Comparison of ENCODE assay signal across 9 cellular contexts in genomic region chr2:62801814-62802524, GRCh38.
DNase-seq lines count a peak whose midpoint lies in the region; ATAC-seq and TF ChIP-seq lines count a peak whose summit lies in the region.
"Had no signal": no experiment of that assay in that cellular context is flagged by ENCODE, and none has a peak within 500 bp of the region (broad histone marks: within the 10 kb centered on the region; RNA-seq: fewer than 3 reads in every experiment).

No MANE protein-coding gene starts in this region.

- ATAC-seq in activated naive CD8-positive, alpha-beta T cell treated with anti-CD3 and anti-CD28 coated beads, Interleukin-2, amount 10 ng/mL, durations not matched to agents 7 days and 5 days (ENCODE audit: low read depth) = peak; percentile 78
- ATAC-seq in naive thymus-derived CD8-positive, alpha-beta T cell = no peak
- ATAC-seq in GM19395 (IDR thresholded peaks at IDR 0.05; ENCODE audit: unreplicated experiment) = no peak

- TF ChIP-seq CTCF in GM12875 (IDR thresholded peaks at IDR 0.05; ENCODE audit: borderline replicate concordance, insufficient read depth, low read depth, low read length) = peak; percentile 28; the same call in 1 of the 2 replicates

- peak overlapping the region; percentile 72 for H3K4me3 Mint-ChIP-seq in activated naive CD8-positive, alpha-beta T cell treated with anti-CD3 and anti-CD28 coated beads, Interleukin-2, amount 10 ng/mL, durations not matched to agents 7 days and 5 days
- H3K4me3 Mint-ChIP-seq in naive thymus-derived CD8-positive, alpha-beta T cell = peak overlapping the region; percentile 19 to 63 (median 60)

- H3K36me3 Mint-ChIP-seq in activated naive CD8-positive, alpha-beta T cell treated with anti-CD3 and anti-CD28 coated beads, Interleukin-2, amount 10 ng/mL, durations not matched to agents 7 days and 5 days = peaks cover 3% of the 10 kb centered on the region
- H3K36me3 Mint-ChIP-seq in naive thymus-derived CD8-positive, alpha-beta T cell = peaks cover 0 to 19% (median 16%) of the 10 kb centered on the region in 3 donors

- POLR2A ChIA-PET in activated naive CD8-positive, alpha-beta T cell treated with anti-CD3 and anti-CD28 coated beads, Interleukin-2, amount 10 ng/mL, durations not matched to agents 7 days and 5 days (lab: Charles Lee) = no interaction called here
- POLR2A ChIA-PET in naive thymus-derived CD8-positive, alpha-beta T cell (lab: Charles Lee) = no interaction called here

- peaks cover 20% of the 10 kb centered on the region for H3K4me1 Mint-ChIP-seq in activated naive CD8-positive, alpha-beta T cell treated with anti-CD3 and anti-CD28 coated beads, Interleukin-2, amount 10 ng/mL, durations not matched to agents 7 days and 5 days
- H3K4me1 Mint-ChIP-seq in naive thymus-derived CD8-positive, alpha-beta T cell = peaks cover 9 to 29% (median 26%) of the 10 kb centered on the region in 4 donors

- peaks cover 4% of the 10 kb centered on the region for H3K9me3 Mint-ChIP-seq in activated naive CD8-positive, alpha-beta T cell treated with anti-CD3 and anti-CD28 coated beads, Interleukin-2, amount 10 ng/mL, durations not matched to agents 7 days and 5 days
- H3K9me3 Mint-ChIP-seq in naive thymus-derived CD8-positive, alpha-beta T cell = peaks cover 0 to 10% (median under 1%) of the 10 kb centered on the region in 9 donors

- no peak overlapping the region for H3K4me3 ChIP-seq in GM12875 (ENCODE audit: low read depth, low read length)
- no peak overlapping the region; the same call in 1 of the 2 replicates for H3K4me3 ChIP-seq in Jurkat, Clone E6-1 (ENCODE audit: low read length)
- H3K4me3 ChIP-seq: transverse colon had no signal

- no peaks in the 10 kb centered on the region for H3K27me3 Mint-ChIP-seq in activated naive CD8-positive, alpha-beta T cell treated with anti-CD3 and anti-CD28 coated beads, Interleukin-2, amount 10 ng/mL, durations not matched to agents 7 days and 5 days
- no peaks in the 10 kb centered on the region for H3K27me3 Mint-ChIP-seq in naive thymus-derived CD8-positive, alpha-beta T cell

- peak overlapping the region; percentile 64 for H3K27ac Mint-ChIP-seq in activated naive CD8-positive, alpha-beta T cell treated with anti-CD3 and anti-CD28 coated beads, Interleukin-2, amount 10 ng/mL, durations not matched to agents 7 days and 5 days
- H3K27ac Mint-ChIP-seq in naive thymus-derived CD8-positive, alpha-beta T cell = peak overlapping the region in 6 of 10 donors; percentile 2 to 65 (median 52)

- DNase-seq in Jurkat, Clone E6-1 (ENCODE audit: low read depth, low spot score) = peak; percentile 51
- DNase-seq in activated naive CD8-positive, alpha-beta T cell treated with anti-CD3 and anti-CD28 coated beads, Interleukin-2, amount 10 ng/mL, durations not matched to agents 7 days and 5 days = no peak
- no peak for DNase-seq in naive thymus-derived CD8-positive, alpha-beta T cell
- no peak for DNase-seq in NCI-H146 (lab: John Stamatoyannopoulos, UW)
- DNase-seq in SHP77 treated with DMSO at 0.1 percent for 48 hours (lab: John Stamatoyannopoulos, UW) = no peak
- DNase-seq: activated T-cell treated with anti-CD3 and anti-CD28 coated beads for 4 hours, transverse colon had no signal
